ENCODE assay signal across 11 cellular contexts in genomic region chr15:84752700-84753099, GRCh38. TPM values are rescaled to one million over a fixed set of nuclear protein-coding genes. Genes with fewer than 3 reads are reported as not detected.
DNase-seq lines count a peak whose midpoint lies in the region; ATAC-seq, FAIRE-seq and TF ChIP-seq lines count a peak whose summit lies in the region.
"Had no signal": no experiment of that assay in that cellular context is flagged by ENCODE, and none has a peak within 500 bp of the region (broad histone marks: within the 10 kb centered on the region; RNA-seq: fewer than 3 reads in every experiment).

No MANE protein-coding gene starts in this region.

- CTCF ChIA-PET in SK-N-SH (lab: Yijun Ruan, JAX) = interaction anchor here (0.6 to 1.3 kb wide), 5 partner anchors 11 to 175 kb away, joined by 3 to 5 read pairs (median 3); partner anchors contain the start of gene WDR73

- H2AFZ ChIP-seq in SK-N-SH (ENCODE audit: low read depth) = no peak overlapping the region

- TF ChIP-seq RAD21 in SK-N-SH (IDR thresholded peaks at IDR 0.05; ENCODE audit: low read length) = no peak

- H3K9me3 ChIP-seq in SK-N-SH (no peaks in the 10 kb centered on the region), adrenal gland (replicated peaks in 1 of 3) (no peaks in the 10 kb centered on the region), kidney (ENCODE audit: control insufficient read depth in 1 of 2, low read length in 2 of 2) (no peaks in the 10 kb centered on the region)

- peak overlapping the region in 1 of 2 experiments; percentile 53; a peak in 2 of 4 replicates for H3K27ac ChIP-seq in SK-N-SH (ENCODE audit: low read depth in 2 of 2, low read length in 1 of 2)
- H3K27ac ChIP-seq in adrenal gland = peak overlapping the region in 4 of 5 donors; percentile 6 to 56 (median 36)
- peak overlapping the region; percentile 2 to 57 for H3K27ac ChIP-seq in kidney (ENCODE audit: low read depth in 2 of 2, low read length in 2 of 2)

- WGBS in SK-N-SH (ENCODE audit: low lambda C conversion rate) = 59% methylated on average over 3 of the region's 3 CpGs
- WGBS in adrenal gland, 4 donors = 31 to 38% (median 35%) methylated on average over 3 of the region's 3 CpGs

- peak overlapping the region; percentile 43; the same call in 1 of the 2 replicates for H3K4me2 ChIP-seq in SK-N-SH

- H3K4me3 ChIP-seq in SK-N-SH (ENCODE audit: low read depth in 2 of 2, low read length in 1 of 2) = peak overlapping the region in 1 of 2 experiments; percentile 11; a peak in 1 of 4 replicates
- no peak overlapping the region for H3K4me3 ChIP-seq in adrenal gland
- H3K4me3 ChIP-seq in kidney (ENCODE audit: low read length in 2 of 2) = no peak overlapping the region

- H3K9ac ChIP-seq in SK-N-SH (no peak overlapping the region), kidney (ENCODE audit: low read length in 2 of 2) (no peak overlapping the region)

- TF ChIP-seq CTCF in SK-N-SH (IDR thresholded peaks at IDR 0.05) = no peak
- no peak for TF ChIP-seq CTCF in adrenal gland (IDR thresholded peaks at IDR 0.05)
- no peak for TF ChIP-seq CTCF in kidney (IDR thresholded peaks at IDR 0.05; ENCODE audit: borderline replicate concordance, extremely low read depth, insufficient read depth)

- no peak for FAIRE-seq in kidney (lab: Jason Lieb, UNC)

- H3K27me3 ChIP-seq in SK-N-SH (ENCODE audit: insufficient read depth) = no peaks in the 10 kb centered on the region
- H3K27me3 ChIP-seq in adrenal gland = no peaks in the 10 kb centered on the region

- peaks cover 83% of the 10 kb centered on the region for H4K20me1 ChIP-seq in SK-N-SH (ENCODE audit: insufficient read depth)

- TF ChIP-seq POLR2A in adrenal gland (IDR thresholded peaks at IDR 0.05) = peak in 1 of 2 donors; percentile 10

- no peak for TF ChIP-seq EP300 in SK-N-SH (IDR thresholded peaks at IDR 0.05; ENCODE audit: borderline replicate concordance in 1 of 2, low read depth in 1 of 2, low read length in 1 of 2)

- H3K79me2 ChIP-seq in SK-N-SH (ENCODE audit: insufficient read depth) = peaks cover 89% of the 10 kb centered on the region

- intact Hi-C loops in adrenal gland (cut with DNase I) = loop anchor here in 1 of 2 donors (10.0 kb wide), 1 partner anchor 62 kb away; the partner anchor contains the start of gene ALPK3
- intact Hi-C loops in kidney (cut with DNase I) = no loop called here

- POLR2A ChIA-PET in SK-N-SH (lab: Yijun Ruan, JAX) = no interaction called here

- H3K9me2 ChIP-seq in SK-N-SH = no peaks in the 10 kb centered on the region

- no peak for DNase-seq in SK-N-SH
- peak in 2 of 7 donors; percentile 30 to 38 for DNase-seq in adrenal gland
- no peak for DNase-seq in kidney
- peak; percentile 48 for DNase-seq in stromal cell of bone marrow (ENCODE audit: low read depth)
- no peak for DNase-seq in NCI-H1105 (lab: John Stamatoyannopoulos, UW)
- no peak for DNase-seq in NCI-H526 (lab: John Stamatoyannopoulos, UW)
- DNase-seq: 8988T; activated naive CD8-positive, alpha-beta T cell treated with anti-CD3 and anti-CD28 coated beads, Interleukin-2, amount 10 ng/mL, durations not matched to agents 7 days and 5 days; foreskin melanocyte had no signal

- peaks cover 0 to 3% of the 10 kb centered on the region in 2 experiments for H3K36me3 ChIP-seq in SK-N-SH (replicated peaks in 1 of 2; ENCODE audit: control insufficient read depth in 1 of 2, insufficient read depth in 2 of 2, low read length in 1 of 2)
- no peaks in the 10 kb centered on the region for H3K36me3 ChIP-seq in adrenal gland (replicated peaks in 1 of 2)
- no peaks in the 10 kb centered on the region for H3K36me3 ChIP-seq in kidney (ENCODE audit: control insufficient read depth in 1 of 2, insufficient read depth in 2 of 2, low read length in 2 of 2)

- peaks cover 15% of the 10 kb centered on the region for H3F3A ChIP-seq in SK-N-SH (replicated peaks; ENCODE audit: insufficient read depth)

- peaks cover 7 to 15% of the 10 kb centered on the region in 2 experiments; a peak in 3 of 4 replicates for H3K4me1 ChIP-seq in SK-N-SH (ENCODE audit: control insufficient read depth in 1 of 2, insufficient read depth in 2 of 2, low read depth in 1 of 2, low read length in 1 of 2)
- peaks cover 29 to 62% of the 10 kb centered on the region in 2 donors for H3K4me1 ChIP-seq in adrenal gland (replicated peaks in 1 of 2)
- peaks cover 29 to 41% of the 10 kb centered on the region in 2 donors for H3K4me1 ChIP-seq in kidney (ENCODE audit: control insufficient read depth in 1 of 2, insufficient read depth in 1 of 2, low read depth in 1 of 2, low read length in 2 of 2)

- no peak for ATAC-seq in SK-N-SH treated with all-trans-retinoic acid at 6 μM for 48 hours
- ATAC-seq in HG02973 (IDR thresholded peaks at IDR 0.05; ENCODE audit: unreplicated experiment) = no peak

TF ChIP-seq in SK-N-SH, 30 proteins besides CTCF, POLR2A, EP300 and RAD21 (continues in another document):
- TF ChIP-seq, protein P1, sequence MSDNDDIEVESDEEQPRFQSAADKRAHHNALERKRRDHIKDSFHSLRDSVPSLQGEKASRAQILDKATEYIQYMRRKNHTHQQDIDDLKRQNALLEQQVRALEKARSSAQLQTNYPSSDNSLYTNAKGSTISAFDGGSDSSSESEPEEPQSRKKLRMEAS (IDR thresholded peaks at IDR 0.05; ENCODE audit: low read depth) = no peak
- TF ChIP-seq SMC3 (IDR thresholded peaks at IDR 0.05; ENCODE audit: low read depth, low read length) (no peak), NFIC (IDR thresholded peaks at IDR 0.05; ENCODE audit: borderline replicate concordance) (no peak), SIN3A (IDR thresholded peaks at IDR 0.05; ENCODE audit: borderline replicate concordance, low read depth, low read length) (no peak), TAF1 (IDR thresholded peaks at IDR 0.05; ENCODE audit: borderline replicate concordance, low read depth, low read length) (no peak)
- TF ChIP-seq, protein P2, sequence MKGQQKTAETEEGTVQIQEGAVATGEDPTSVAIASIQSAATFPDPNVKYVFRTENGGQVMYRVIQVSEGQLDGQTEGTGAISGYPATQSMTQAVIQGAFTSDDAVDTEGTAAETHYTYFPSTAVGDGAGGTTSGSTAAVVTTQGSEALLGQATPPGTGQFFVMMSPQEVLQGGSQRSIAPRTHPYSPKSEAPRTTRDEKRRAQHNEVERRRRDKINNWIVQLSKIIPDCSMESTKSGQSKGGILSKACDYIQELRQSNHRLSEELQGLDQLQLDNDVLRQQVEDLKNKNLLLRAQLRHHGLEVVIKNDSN (IDR thresholded peaks at IDR 0.05; ENCODE audit: borderline replicate concordance, low read depth) = no peak

TF ChIP-seq in SK-N-SH treated with all-trans-retinoic acid at 6 μM for 48 hours, 23 proteins besides CTCF, POLR2A, EP300 and RAD21 (continues in another document):
- TF ChIP-seq ZNF565 (CRISPR knock-in tag; conservative IDR thresholded peaks at IDR 0.05; ENCODE audit: low read depth) (no peak), TOX (CRISPR knock-in tag; IDR thresholded peaks at IDR 0.05; ENCODE audit: borderline replicate concordance) (no peak), PPARA (CRISPR knock-in tag; IDR thresholded peaks at IDR 0.05; ENCODE audit: borderline replicate concordance) (no peak), TCF4 (CRISPR knock-in tag; IDR thresholded peaks at IDR 0.05; ENCODE audit: borderline replicate concordance) (no peak), ISL1 (CRISPR knock-in tag; IDR thresholded peaks at IDR 0.05) (no peak), OSR1 (CRISPR knock-in tag; IDR thresholded peaks at IDR 0.05) (no peak), ARNTL (CRISPR knock-in tag; IDR thresholded peaks at IDR 0.05; ENCODE audit: borderline replicate concordance, low read depth) (no peak), ZFP3 (CRISPR knock-in tag; IDR thresholded peaks at IDR 0.05) (no peak), ZNF70 (CRISPR knock-in tag; IDR thresholded peaks at IDR 0.05) (no peak), ZC3H10 (CRISPR knock-in tag; IDR thresholded peaks at IDR 0.05) (no peak), BACH2 (CRISPR knock-in tag; IDR thresholded peaks at IDR 0.05; ENCODE audit: borderline replicate concordance) (no peak), SNAI2 (CRISPR knock-in tag; IDR thresholded peaks at IDR 0.05) (no peak)
- TF ChIP-seq, protein P3, sequence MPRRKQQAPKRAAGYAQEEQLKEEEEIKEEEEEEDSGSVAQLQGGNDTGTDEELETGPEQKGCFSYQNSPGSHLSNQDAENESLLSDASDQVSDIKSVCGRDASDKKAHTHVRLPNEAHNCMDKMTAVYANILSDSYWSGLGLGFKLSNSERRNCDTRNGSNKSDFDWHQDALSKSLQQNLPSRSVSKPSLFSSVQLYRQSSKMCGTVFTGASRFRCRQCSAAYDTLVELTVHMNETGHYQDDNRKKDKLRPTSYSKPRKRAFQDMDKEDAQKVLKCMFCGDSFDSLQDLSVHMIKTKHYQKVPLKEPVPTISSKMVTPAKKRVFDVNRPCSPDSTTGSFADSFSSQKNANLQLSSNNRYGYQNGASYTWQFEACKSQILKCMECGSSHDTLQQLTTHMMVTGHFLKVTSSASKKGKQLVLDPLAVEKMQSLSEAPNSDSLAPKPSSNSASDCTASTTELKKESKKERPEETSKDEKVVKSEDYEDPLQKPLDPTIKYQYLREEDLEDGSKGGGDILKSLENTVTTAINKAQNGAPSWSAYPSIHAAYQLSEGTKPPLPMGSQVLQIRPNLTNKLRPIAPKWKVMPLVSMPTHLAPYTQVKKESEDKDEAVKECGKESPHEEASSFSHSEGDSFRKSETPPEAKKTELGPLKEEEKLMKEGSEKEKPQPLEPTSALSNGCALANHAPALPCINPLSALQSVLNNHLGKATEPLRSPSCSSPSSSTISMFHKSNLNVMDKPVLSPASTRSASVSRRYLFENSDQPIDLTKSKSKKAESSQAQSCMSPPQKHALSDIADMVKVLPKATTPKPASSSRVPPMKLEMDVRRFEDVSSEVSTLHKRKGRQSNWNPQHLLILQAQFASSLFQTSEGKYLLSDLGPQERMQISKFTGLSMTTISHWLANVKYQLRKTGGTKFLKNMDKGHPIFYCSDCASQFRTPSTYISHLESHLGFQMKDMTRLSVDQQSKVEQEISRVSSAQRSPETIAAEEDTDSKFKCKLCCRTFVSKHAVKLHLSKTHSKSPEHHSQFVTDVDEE (CRISPR knock-in tag; IDR thresholded peaks at IDR 0.05) = no peak

RNA-seq across cellular contexts. Expression of gene ZNF592, which starts 4.3 kb away (rescaled TPM):
- polyA plus RNA-seq in SK-N-SH (2012; rRNA removed) (8.0 and 8.7 TPM in 2 replicates), adrenal gland (10 to 100 TPM in 2 of 3 donors, 1 to 10 TPM in 1; 8.1 to 14.6 (median 13.9) TPM), kidney (ENCODE audit: insufficient read depth, low read depth, low replicate concordance) (6.9 TPM)
- 4.2 and 5.8 TPM in 2 replicates for polyA plus RNA-seq in SK-N-SH (2012; cell fraction: cytosol; rRNA removed)
- polyA plus RNA-seq in SK-N-SH (2012; cell fraction: nucleus; rRNA removed) = 18.7 and 18.8 TPM in 2 replicates
- total RNA-seq in adrenal gland (10 to 100 TPM; 19.8 to 30.3 (median 25.0) TPM), kidney (31.6 TPM)

RNA-seq across cellular contexts. Expression of gene SEC11A, which starts 36.8 kb away (rescaled TPM):
- polyA plus RNA-seq in SK-N-SH (2012; rRNA removed) = 107 and 134 TPM in 2 replicates
- 179 and 266 TPM in 2 replicates for polyA plus RNA-seq in SK-N-SH (2012; cell fraction: cytosol; rRNA removed)
- polyA plus RNA-seq in SK-N-SH (2012; cell fraction: nucleus; rRNA removed) = 16.4 and 38.3 TPM in 2 replicates
- total RNA-seq in adrenal gland = 100 to 1,000 TPM; 130 to 194 (median 165) TPM
- polyA plus RNA-seq in adrenal gland = 100 to 1,000 TPM; 156 to 240 (median 169) TPM
- total RNA-seq in kidney = 147 TPM
- polyA plus RNA-seq in kidney (ENCODE audit: insufficient read depth, low read depth, low replicate concordance) = 161 TPM
